1 cellular context compared by ENCODE assay signal in genomic region chr13:24863748-24864540, GRCh38.
TF ChIP-seq lines count a peak whose summit lies in the region.

No MANE protein-coding gene starts in this region.

TF ChIP-seq in K562, 482 proteins besides CTCF, POLR2A, EP300 and RAD21 (continued from another document and continues in another):
- TF ChIP-seq PBX2 (CRISPR knock-in tag; IDR thresholded peaks at IDR 0.05; ENCODE audit: low read depth), result no peak
- TF ChIP-seq PBX2 (tag; conservative IDR thresholded peaks at IDR 0.05; ENCODE audit: low read depth), result no peak
- no peak for TF ChIP-seq GATAD2A (IDR thresholded peaks at IDR 0.05)
- no peak for TF ChIP-seq REST (CRISPR knock-in tag; IDR thresholded peaks at IDR 0.05; ENCODE audit: low read depth)
- no peak for TF ChIP-seq HMG20A (CRISPR knock-in tag; conservative IDR thresholded peaks at IDR 0.05)
- no peak for TF ChIP-seq PHTF2 (CRISPR knock-in tag; IDR thresholded peaks at IDR 0.05)
- TF ChIP-seq MTA2 (IDR thresholded peaks at IDR 0.05; ENCODE audit: low read depth), result peak; percentile 47
- no peak for TF ChIP-seq KAT7 (CRISPR knock-in tag; IDR thresholded peaks at IDR 0.05; ENCODE audit: borderline replicate concordance)
- peak; percentile 74 for TF ChIP-seq ZBTB40 (IDR thresholded peaks at IDR 0.05)
- no peak for TF ChIP-seq ZBTB40 (CRISPR knock-in tag; IDR thresholded peaks at IDR 0.05)
- TF ChIP-seq RBBP5 (IDR thresholded peaks at IDR 0.05; ENCODE audit: borderline replicate concordance, insufficient read depth, low read length, poor library complexity, severe bottlenecking), result no peak
- no peak for TF ChIP-seq NR3C1 (CRISPR knock-in tag; IDR thresholded peaks at IDR 0.05)
- TF ChIP-seq, protein P1, sequence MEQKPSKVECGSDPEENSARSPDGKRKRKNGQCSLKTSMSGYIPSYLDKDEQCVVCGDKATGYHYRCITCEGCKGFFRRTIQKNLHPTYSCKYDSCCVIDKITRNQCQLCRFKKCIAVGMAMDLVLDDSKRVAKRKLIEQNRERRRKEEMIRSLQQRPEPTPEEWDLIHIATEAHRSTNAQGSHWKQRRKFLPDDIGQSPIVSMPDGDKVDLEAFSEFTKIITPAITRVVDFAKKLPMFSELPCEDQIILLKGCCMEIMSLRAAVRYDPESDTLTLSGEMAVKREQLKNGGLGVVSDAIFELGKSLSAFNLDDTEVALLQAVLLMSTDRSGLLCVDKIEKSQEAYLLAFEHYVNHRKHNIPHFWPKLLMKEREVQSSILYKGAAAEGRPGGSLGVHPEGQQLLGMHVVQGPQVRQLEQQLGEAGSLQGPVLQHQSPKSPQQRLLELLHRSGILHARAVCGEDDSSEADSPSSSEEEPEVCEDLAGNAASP (IDR thresholded peaks at IDR 0.05), result no peak
- no peak for TF ChIP-seq ZNF384 (IDR thresholded peaks at IDR 0.05; ENCODE audit: low read depth, low read length)
- TF ChIP-seq ZNF507 (tag; conservative IDR thresholded peaks at IDR 0.05), result peak; percentile 82
- TF ChIP-seq MYNN (IDR thresholded peaks at IDR 0.05), result no peak
- no peak for TF ChIP-seq MYNN (CRISPR knock-in tag; IDR thresholded peaks at IDR 0.05)
- TF ChIP-seq NFIC (IDR thresholded peaks at IDR 0.05), result peak; percentile 40; the same call in 1 of the 2 replicates
- no peak for TF ChIP-seq PRPF4 (IDR thresholded peaks at IDR 0.05; ENCODE audit: insufficient read depth, low read depth, low read length, poor library complexity, severe bottlenecking)
- no peak for TF ChIP-seq NONO (IDR thresholded peaks at IDR 0.05; ENCODE audit: low read depth in 2 of 2, low read length in 1 of 2)
- TF ChIP-seq TBL1XR1 (IDR thresholded peaks at IDR 0.05; ENCODE audit: low read length in 2 of 2), result no peak
- peak; percentile 77 for TF ChIP-seq CBFA2T2 (conservative IDR thresholded peaks at IDR 0.05)
- TF ChIP-seq KLF16 (IDR thresholded peaks at IDR 0.05), result no peak
- TF ChIP-seq MAZ (CRISPR knock-in tag; conservative IDR thresholded peaks at IDR 0.05 in 1 of 2, IDR thresholded peaks at IDR 0.05 in 1 of 2), result no peak
- TF ChIP-seq KDM5B (IDR thresholded peaks at IDR 0.05; ENCODE audit: insufficient replicate concordance, low read depth, low read length), result no peak
- TF ChIP-seq HMG20B (CRISPR knock-in tag; IDR thresholded peaks at IDR 0.05), result no peak
- TF ChIP-seq ZFPM2 (CRISPR knock-in tag; IDR thresholded peaks at IDR 0.05), result no peak
- TF ChIP-seq RBM39 (optimal IDR thresholded peaks at IDR 0.05; ENCODE audit: low read depth, low read length), result no peak
- TF ChIP-seq PHF8 (IDR thresholded peaks at IDR 0.05; ENCODE audit: borderline replicate concordance, low read length), result no peak
- TF ChIP-seq NR1H2 (CRISPR knock-in tag; IDR thresholded peaks at IDR 0.05), result no peak
- TF ChIP-seq MIER1 (IDR thresholded peaks at IDR 0.05; ENCODE audit: low read depth), result peak; percentile 94
- TF ChIP-seq CCNT2 (IDR thresholded peaks at IDR 0.05; ENCODE audit: borderline replicate concordance, extremely low read depth, insufficient read length, low read depth, low read length), result no peak
- TF ChIP-seq HINFP (tag; conservative IDR thresholded peaks at IDR 0.05; ENCODE audit: low read depth), result no peak
- TF ChIP-seq POLR2G (IDR thresholded peaks at IDR 0.05; ENCODE audit: low read depth, low read length), result no peak
- TF ChIP-seq, protein P2, sequence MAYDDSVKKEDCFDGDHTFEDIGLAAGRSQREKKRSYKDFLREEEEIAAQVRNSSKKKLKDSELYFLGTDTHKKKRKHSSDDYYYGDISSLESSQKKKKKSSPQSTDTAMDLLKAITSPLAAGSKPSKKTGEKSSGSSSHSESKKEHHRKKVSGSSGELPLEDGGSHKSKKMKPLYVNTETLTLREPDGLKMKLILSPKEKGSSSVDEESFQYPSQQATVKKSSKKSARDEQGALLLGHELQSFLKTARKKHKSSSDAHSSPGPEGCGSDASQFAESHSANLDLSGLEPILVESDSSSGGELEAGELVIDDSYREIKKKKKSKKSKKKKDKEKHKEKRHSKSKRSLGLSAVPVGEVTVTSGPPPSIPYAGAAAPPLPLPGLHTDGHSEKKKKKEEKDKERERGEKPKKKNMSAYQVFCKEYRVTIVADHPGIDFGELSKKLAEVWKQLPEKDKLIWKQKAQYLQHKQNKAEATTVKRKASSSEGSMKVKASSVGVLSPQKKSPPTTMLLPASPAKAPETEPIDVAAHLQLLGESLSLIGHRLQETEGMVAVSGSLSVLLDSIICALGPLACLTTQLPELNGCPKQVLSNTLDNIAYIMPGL (CRISPR knock-in tag; IDR thresholded peaks at IDR 0.05), result no peak
- TF ChIP-seq PML (IDR thresholded peaks at IDR 0.05; ENCODE audit: low read length), result no peak
- no peak for TF ChIP-seq GTF2E2 (tag; IDR thresholded peaks at IDR 0.05)
- TF ChIP-seq ZNF280A (IDR thresholded peaks at IDR 0.05; ENCODE audit: low read depth, partially characterized antibody), result no peak
- TF ChIP-seq ZNF561 (CRISPR knock-in tag; conservative IDR thresholded peaks at IDR 0.05), result no peak
- no peak for TF ChIP-seq ZNF778 (CRISPR knock-in tag; IDR thresholded peaks at IDR 0.05)
- no peak for TF ChIP-seq FOXP1 (CRISPR knock-in tag; IDR thresholded peaks at IDR 0.05)
- no peak for TF ChIP-seq HIVEP1 (CRISPR knock-in tag; IDR thresholded peaks at IDR 0.05)
- TF ChIP-seq ZNF121 (CRISPR knock-in tag; conservative IDR thresholded peaks at IDR 0.05), result no peak
- no peak for TF ChIP-seq NUFIP1 (IDR thresholded peaks at IDR 0.05; ENCODE audit: partially characterized antibody)
- TF ChIP-seq ZKSCAN8 (CRISPR knock-in tag; IDR thresholded peaks at IDR 0.05), result no peak
- no peak for TF ChIP-seq ZZZ3 (IDR thresholded peaks at IDR 0.05)
- TF ChIP-seq KAT2B (IDR thresholded peaks at IDR 0.05; ENCODE audit: low read depth, low read length), result no peak
- TF ChIP-seq CBFA2T3 (IDR thresholded peaks at IDR 0.05), result peak; percentile 89
- peak; percentile 44; the same call in 1 of the 2 replicates for TF ChIP-seq DPF2 (IDR thresholded peaks at IDR 0.05)
